Comparison of ENCODE assay signal across 12 cellular contexts in the genomic region with DNA sequence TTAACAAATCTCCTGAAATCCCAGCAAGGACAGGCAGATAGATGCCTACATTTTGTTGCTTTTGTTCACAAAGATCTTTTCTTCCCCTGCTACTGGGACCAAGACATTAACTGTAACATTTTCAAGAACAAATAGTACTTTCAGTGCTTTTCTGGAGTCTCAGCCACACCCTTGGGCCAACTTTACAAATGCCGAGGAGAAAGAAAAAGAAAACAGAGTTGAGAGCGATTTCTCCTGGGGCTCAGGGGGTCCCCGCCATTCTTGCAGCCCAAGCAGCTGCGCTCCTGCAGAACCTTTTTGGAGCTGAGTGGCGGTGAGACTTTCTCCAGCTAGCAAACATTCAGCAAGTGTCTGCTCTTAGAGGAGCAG. TPM values are rescaled to one million over a fixed set of nuclear protein-coding genes. Genes with fewer than 3 reads are reported as not detected.
DNase-seq lines count a peak whose midpoint lies in the region; TF ChIP-seq lines count a peak whose summit lies in the region.
"Had no signal": no experiment of that assay in that cellular context is flagged by ENCODE, and none has a peak within 500 bp of the region (broad histone marks: within the 10 kb centered on the region; RNA-seq: fewer than 3 reads in every experiment).

No MANE protein-coding gene starts in this region.

- H3K27ac ChIP-seq in dorsolateral prefrontal cortex (peak overlapping the region; percentile 26 to 96 (median 86)), suprapubic skin (peak overlapping the region; percentile 83), MM.1S (ENCODE audit: low read length) (no peak overlapping the region)

- intact Hi-C loops in dorsolateral prefrontal cortex (cut with DNase I) = loop anchor here in 1 of 2 donors (5.0 kb wide), 1 partner anchor 66 kb away; the partner anchor contains the start of gene SHC4

- H3K79me2 ChIP-seq in Loucy (ENCODE audit: insufficient read depth, low read length) (no peaks in the 10 kb centered on the region), MM.1S (ENCODE audit: low read length) (no peaks in the 10 kb centered on the region)

- H3K9me3 ChIP-seq in Loucy (ENCODE audit: insufficient read depth, low read depth, low read length) (no peaks in the 10 kb centered on the region), suprapubic skin (no peaks in the 10 kb centered on the region), MM.1S (replicated peaks; ENCODE audit: insufficient read depth, low read length) (no peaks in the 10 kb centered on the region)
- H3K9me3 ChIP-seq: HAP-1 had no signal

- peak overlapping the region; percentile 71 for H3K4me2 ChIP-seq in Loucy (ENCODE audit: low read depth, low read length, poor library complexity, severe bottlenecking)
- H3K4me2 ChIP-seq in MM.1S (ENCODE audit: low read depth, low read length) = no peak overlapping the region

- DNase-seq in dorsolateral prefrontal cortex = no peak
- DNase-seq in mesothelial cell of epicardium (ENCODE audit: low spot score in 2 of 2, unreplicated experiment in 2 of 2) = no peak
- no peak for DNase-seq in suprapubic skin (ENCODE audit: low spot score in 2 of 2)
- no peak for DNase-seq in MM.1S
- DNase-seq in activated T-cell treated with anti-CD3 and anti-CD28 coated beads for 4 hours = no peak
- DNase-seq in GM19238 (ENCODE audit: insufficient read length, low spot score) = no peak
- no peak for DNase-seq in NCI-H2196 treated with DMSO at 0.1 percent for 48 hours (lab: John Stamatoyannopoulos, UW; ENCODE audit: unreplicated experiment)
- DNase-seq: activated gamma-delta T cell treated with Interleukin-2 at 50 U/mL for 16 hours; CD8-positive, alpha-beta T cell; stimulated activated CD4-positive, alpha-beta T cell treated with anti-CD3 and anti-CD28 coated beads, Interleukin-4, amount 100 ng/mL, for 24 hours had no signal

- H3K27me3 ChIP-seq in Loucy (ENCODE audit: insufficient read depth, low read length, poor library complexity, severe bottlenecking) (no peaks in the 10 kb centered on the region), dorsolateral prefrontal cortex (no peaks in the 10 kb centered on the region), suprapubic skin (no peaks in the 10 kb centered on the region), MM.1S (replicated peaks; ENCODE audit: insufficient read depth, low read length) (no peaks in the 10 kb centered on the region)

- no peaks in the 10 kb centered on the region for H3K36me3 Mint-ChIP-seq in mesothelial cell of epicardium
- H3K36me3 Mint-ChIP-seq: CD8-positive, alpha-beta T cell had no signal

- TF ChIP-seq EP300 in suprapubic skin (IDR thresholded peaks at IDR 0.05) = no peak

- H3K4me3 Mint-ChIP-seq in mesothelial cell of epicardium = peak overlapping the region; percentile 28
- H3K4me3 Mint-ChIP-seq: CD8-positive, alpha-beta T cell had no signal

- H4K20me1 ChIP-seq in Loucy (ENCODE audit: insufficient read depth, low read length, poor library complexity, severe bottlenecking) (no peaks in the 10 kb centered on the region), MM.1S (ENCODE audit: insufficient read depth, low read length) (no peaks in the 10 kb centered on the region)

- TF ChIP-seq CTCF in Loucy (conservative IDR thresholded peaks at IDR 0.05; ENCODE audit: low read length) (no peak), dorsolateral prefrontal cortex (IDR thresholded peaks at IDR 0.05 in 54 of 56, conservative IDR thresholded peaks at IDR 0.05 in 2 of 56; ENCODE audit: low read depth in 1 of 56, partially characterized antibody in 56 of 56) (no peak), mesothelial cell of epicardium (IDR thresholded peaks at IDR 0.05; ENCODE audit: unreplicated experiment) (no peak), suprapubic skin (IDR thresholded peaks at IDR 0.05) (no peak), MM.1S (IDR thresholded peaks at IDR 0.05; ENCODE audit: low read length) (no peak)

- H3K9me3 Mint-ChIP-seq in mesothelial cell of epicardium = no peaks in the 10 kb centered on the region
- H3K9me3 Mint-ChIP-seq: CD8-positive, alpha-beta T cell had no signal

- H2AFZ ChIP-seq in Loucy (ENCODE audit: low read length) (peak overlapping the region; percentile 69), MM.1S (ENCODE audit: low read length) (no peak overlapping the region)

- H3K27me3 Mint-ChIP-seq in mesothelial cell of epicardium (ENCODE audit: low read depth) = peaks cover 1% of the 10 kb centered on the region

- no peak for TF ChIP-seq POLR2A in suprapubic skin (IDR thresholded peaks at IDR 0.05)

- H3K4me1 ChIP-seq in Loucy (ENCODE audit: insufficient read depth, low read length, poor library complexity, severe bottlenecking) = peaks cover 42% of the 10 kb centered on the region
- H3K4me1 ChIP-seq in suprapubic skin = no peaks in the 10 kb centered on the region
- no peaks in the 10 kb centered on the region for H3K4me1 ChIP-seq in MM.1S (ENCODE audit: low read length)
- H3K4me1 ChIP-seq: HAP-1 had no signal

- no peaks in the 10 kb centered on the region for H3K9me2 ChIP-seq in Loucy (replicated peaks; ENCODE audit: low read depth, low read length)
- H3K9me2 ChIP-seq in MM.1S (replicated peaks; ENCODE audit: insufficient read depth, low read length) = no peaks in the 10 kb centered on the region

- H3K9ac ChIP-seq in Loucy (ENCODE audit: low read depth, low read length, poor library complexity, severe bottlenecking) = peak overlapping the region; percentile 34
- no peak overlapping the region for H3K9ac ChIP-seq in MM.1S (ENCODE audit: low read length)

- no peaks in the 10 kb centered on the region for H3K36me3 ChIP-seq in Loucy (ENCODE audit: insufficient read depth, low read length)
- no peaks in the 10 kb centered on the region for H3K36me3 ChIP-seq in suprapubic skin
- H3K36me3 ChIP-seq in MM.1S (replicated peaks; ENCODE audit: insufficient read depth, low read length) = no peaks in the 10 kb centered on the region
- H3K36me3 ChIP-seq: HAP-1 had no signal

- WGBS in suprapubic skin = 50% methylated on average over 5 of the region's 5 CpGs

- H3F3A ChIP-seq in Loucy (ENCODE audit: low read depth) (no peaks in the 10 kb centered on the region), MM.1S (ENCODE audit: insufficient read depth, low read length) (no peaks in the 10 kb centered on the region)

- no peak overlapping the region for H3K4me3 ChIP-seq in Loucy (ENCODE audit: low read length, poor library complexity, severe bottlenecking)
- H3K4me3 ChIP-seq in dorsolateral prefrontal cortex = peak overlapping the region in 58 of 59 donors; percentile 4 to 70 (median 50)
- H3K4me3 ChIP-seq in suprapubic skin = peak overlapping the region; percentile 39
- no peak overlapping the region for H3K4me3 ChIP-seq in MM.1S (ENCODE audit: low read length)
- H3K4me3 ChIP-seq: HAP-1 had no signal

- peak overlapping the region; percentile 91 for H3K27ac Mint-ChIP-seq in mesothelial cell of epicardium
- H3K27ac Mint-ChIP-seq: CD8-positive, alpha-beta T cell had no signal

- peaks cover 22% of the 10 kb centered on the region for H3K4me1 Mint-ChIP-seq in mesothelial cell of epicardium

RNA-seq across cellular contexts. Expression of gene EID1, which starts 18.8 kb away (rescaled TPM):
- total RNA-seq in dorsolateral prefrontal cortex (100 to 1,000 TPM; 107 to 240 (median 184) TPM), mesothelial cell of epicardium (135 to 146 TPM (median 139 TPM) in 3 replicates), suprapubic skin (10 to 100 TPM; 57.6 to 88.6 (median 84.7) TPM)

Comparison
In these comparisons a context has a peak if more than half of its experiments do, and no peak if none do; other contexts are left out.
1. H3K4me3 ChIP-seq: peak in dorsolateral prefrontal cortex (58 of 59) and suprapubic skin (single experiment); none in Loucy (single experiment) and MM.1S (single experiment).